Comparison of ENCODE assay signal across 1 cellular context in genomic region chr7:92588561-92588960, GRCh38.
TF ChIP-seq lines count a peak whose summit lies in the region.

No MANE protein-coding gene starts in this region.

TF ChIP-seq in K562, 482 proteins besides CTCF, POLR2A, EP300 and RAD21:
- TF ChIP-seq SNIP1 (IDR thresholded peaks at IDR 0.05; ENCODE audit: low read depth) = no peak
- TF ChIP-seq NFE2L1 (tag; IDR thresholded peaks at IDR 0.05; ENCODE audit: borderline replicate concordance, low read depth) = no peak
- peak; percentile 40; the same call in 1 of the 2 replicates for TF ChIP-seq CEBPB (tag; IDR thresholded peaks at IDR 0.05)
- no peak for TF ChIP-seq EZH2 (IDR thresholded peaks at IDR 0.05; ENCODE audit: borderline replicate concordance, low read depth, low read length)
- TF ChIP-seq PREB (CRISPR knock-in tag; IDR thresholded peaks at IDR 0.05) = no peak
- no peak; the same call in 1 of the 2 replicates for TF ChIP-seq ZBTB33 (CRISPR knock-in tag; IDR thresholded peaks at IDR 0.05)
- TF ChIP-seq PURB (CRISPR knock-in tag; IDR thresholded peaks at IDR 0.05; ENCODE audit: low read depth) = no peak
- TF ChIP-seq FOXO4 (CRISPR knock-in tag; IDR thresholded peaks at IDR 0.05) = no peak
- peak; percentile 51; the same call in 1 of the 2 replicates for TF ChIP-seq CHAMP1 (IDR thresholded peaks at IDR 0.05)
- no peak for TF ChIP-seq GABPB1 (CRISPR knock-in tag; IDR thresholded peaks at IDR 0.05)
- TF ChIP-seq MGA (IDR thresholded peaks at IDR 0.05) = no peak
